In the genomic region with DNA sequence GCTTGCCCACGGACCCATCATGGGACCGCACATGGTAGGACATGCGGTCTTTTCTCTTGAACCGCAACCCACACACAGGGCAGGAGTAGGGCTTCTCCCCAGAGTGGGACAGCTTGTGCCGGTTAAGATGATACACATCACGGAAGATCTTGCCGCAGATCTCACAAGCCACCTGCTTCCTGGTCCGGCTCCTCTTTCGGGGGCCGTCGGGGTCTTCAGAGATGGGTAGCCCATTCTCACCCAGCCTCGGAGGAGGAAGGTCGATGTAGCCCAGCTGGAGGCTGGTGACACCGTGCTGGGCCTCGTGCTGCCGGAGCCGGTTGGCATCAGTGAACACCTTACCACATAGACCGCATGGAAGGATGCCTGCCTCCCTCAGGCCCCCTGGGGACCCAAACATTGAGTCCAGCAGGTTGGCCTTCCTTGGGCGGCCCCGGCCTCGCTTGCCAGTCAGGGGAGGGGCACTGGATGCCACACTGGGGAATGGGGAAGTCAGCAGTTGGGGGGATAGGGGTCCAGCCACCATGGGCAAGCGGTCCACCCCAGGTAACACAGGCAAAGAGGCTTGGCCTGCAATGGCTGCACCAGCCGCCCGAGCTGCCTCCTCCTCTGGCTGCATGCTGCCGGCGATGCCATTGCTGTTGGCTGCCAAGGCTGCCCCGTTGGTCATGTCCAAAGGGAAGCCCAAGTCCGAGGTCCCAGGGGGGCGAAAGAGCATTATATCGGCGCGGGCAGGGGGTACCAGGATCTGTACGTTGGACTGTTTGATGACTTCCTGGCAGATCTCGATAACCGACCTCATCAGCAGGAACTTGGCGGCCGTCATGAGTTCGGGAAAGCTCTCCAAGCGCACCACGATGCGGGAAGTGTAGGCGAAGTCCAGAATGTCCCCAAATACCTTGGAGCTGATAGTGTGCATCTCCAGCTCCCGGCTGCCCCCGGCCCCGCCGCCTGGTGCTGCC, we compare ENCODE assay signal across 8 cellular contexts. TPM values are rescaled to one million over a fixed set of nuclear protein-coding genes. Genes with fewer than 3 reads are reported as not detected.
DNase-seq lines count a peak whose midpoint lies in the region; ATAC-seq, FAIRE-seq and TF ChIP-seq lines count a peak whose summit lies in the region.

No MANE protein-coding gene starts in this region.

- no peak overlapping the region for H2AFZ ChIP-seq in HepG2 (ENCODE audit: low read length)

- intact Hi-C loops in HepG2 (cut with micrococcal nuclease; ENCODE audit: unreplicated experiment) = no loop called here

- peak in 1 of 2 experiments; percentile 14; a peak in 3 of 4 replicates for TF ChIP-seq POLR2A in HepG2 (IDR thresholded peaks at IDR 0.05; ENCODE audit: insufficient read depth in 1 of 2, low read depth in 2 of 2, low read length in 2 of 2)

- no peaks in the 10 kb centered on the region for H3K9me3 ChIP-seq in HepG2 (ENCODE audit: low read length)

- H3K27me3 ChIP-seq in HepG2 (ENCODE audit: control insufficient read depth in 1 of 2, insufficient read depth in 2 of 2, low read length in 2 of 2) = no peaks in the 10 kb centered on the region; a peak in 1 of 5 replicates

- TF ChIP-seq CTCF in cardiac fibroblast (IDR thresholded peaks at IDR 0.05; ENCODE audit: low read depth, low read length) (no peak), HepG2 (CRISPR knock-in tag; IDR thresholded peaks at IDR 0.05) (no peak)

- DNase-seq in GM18507 (ENCODE audit: extremely low spot score, insufficient read length, low read depth) = no peak
- DNase-seq in cardiac fibroblast (ENCODE audit: low read depth in 2 of 2) = peak; percentile 40 to 54
- DNase-seq in HepG2 (ENCODE audit: low spot score) = no peak
- DNase-seq in stimulated activated CD8-positive, alpha-beta memory T cell treated with anti-CD3 and anti-CD28 coated beads, Interleukin-4, amount 100 ng/mL, for 48 hours = peak; percentile 56
- DNase-seq in HuH-7.5 (ENCODE audit: low spot score) = no peak
- no peak for DNase-seq in amniotic stem cell (lab: John Stamatoyannopoulos, UW)

- peaks cover 54% of the 10 kb centered on the region for H4K20me1 ChIP-seq in HepG2 (ENCODE audit: insufficient read depth, low read length)

- CTCF ChIA-PET in HepG2 (lab: Yijun Ruan, JAX; ENCODE audit: low intra/inter-chr PET ratio, low total read pairs) = no interaction called here

- ATAC-seq in SK-N-SH treated with all-trans-retinoic acid at 6 μM for 48 hours (0 out of 3 replicates have a peak, but pooled peaks have one; percentile 4), HepG2 (no peak), GM18517 (IDR thresholded peaks at IDR 0.05; ENCODE audit: unreplicated experiment) (no peak)

- in situ Hi-C loops in HepG2 (cut with HindIII; ENCODE audit: extremely low pct_ligation_motif_present, low pct_unique_long_range_greater_than_20kb) = loop anchor here (5.0 kb wide), 1 partner anchor 53 kb away; a partner anchor contains a TSS

- TF ChIP-seq RAD21 in HepG2 (CRISPR knock-in tag; IDR thresholded peaks at IDR 0.05) = no peak

- TF ChIP-seq EP300 in HepG2 (IDR thresholded peaks at IDR 0.05; ENCODE audit: low read depth in 2 of 2, low read length in 2 of 2) (no peak), HepG2 (CRISPR knock-in tag; IDR thresholded peaks at IDR 0.05; ENCODE audit: borderline replicate concordance) (no peak)

- H3K4me1 ChIP-seq in HepG2 (ENCODE audit: insufficient read depth, low read length) = peaks cover 74% of the 10 kb centered on the region

- H3K9ac ChIP-seq in HepG2 (ENCODE audit: insufficient read depth, low read depth, low read length) = peak overlapping the region; percentile 73

- WGBS in HepG2 (ENCODE audit: low lambda C conversion rate) = 88% methylated on average over 33 of the region's 46 CpGs

- H3K36me3 ChIP-seq in HepG2 (replicated peaks in 1 of 2; ENCODE audit: control insufficient read depth in 1 of 2, insufficient read depth in 2 of 2, low read length in 2 of 2) = peaks cover 7 to 35% of the 10 kb centered on the region in 2 experiments

- H3K27ac ChIP-seq in HepG2 (ENCODE audit: extremely low read length, insufficient read depth, low read length) = peak overlapping the region; percentile 75

- FAIRE-seq in GM18507 (lab: Jason Lieb, UNC) (peak; percentile 46), HepG2 (lab: Jason Lieb, UNC) (no peak)

- peak overlapping the region; percentile 66 to 73 for H3K4me3 ChIP-seq in cardiac fibroblast (replicated peaks in 1 of 2; ENCODE audit: low read depth in 2 of 2, low read length in 2 of 2)
- H3K4me3 ChIP-seq in HepG2 (replicated peaks in 1 of 3; ENCODE audit: insufficient read depth in 1 of 3, low read depth in 2 of 3, low read length in 3 of 3) = peak overlapping the region; percentile 64 to 91 (median 85)

- POLR2A ChIA-PET in HepG2 (lab: Yijun Ruan, JAX) = interaction anchor here (0.7 to 1.0 kb wide), 2 partner anchors 55 to 60 kb away, joined by 3 to 6 read pairs; a partner anchor contains a TSS

- H3K4me2 ChIP-seq in HepG2 (ENCODE audit: low read depth, low read length) = peak overlapping the region; percentile 97

- no TSS peak for BruUV-seq in HepG2 (replicated peaks; lab: Mats Ljungman, UMichigan)

- peaks cover 63% of the 10 kb centered on the region for H3K79me2 ChIP-seq in HepG2 (ENCODE audit: insufficient read depth, low read length)

RNA-seq across cellular contexts. Expression of a gene that starts 1.5 kb away (rescaled TPM):
- 30.4 and 30.5 TPM in 2 replicates for total RNA-seq in HepG2 (2016; rRNA removed; fragmentation: Illumina TruSeq; extraction: Trizol)
- total RNA-seq in HepG2 (2016; cell fraction: cytosol; rRNA removed; fragmentation: Illumina TruSeq; extraction: Trizol; ENCODE audit: low read depth) = 6.2 and 6.9 TPM in 2 replicates
- 28.0 and 31.0 TPM in 2 replicates for total RNA-seq in HepG2 (2016; cell fraction: insoluble cytoplasmic fraction; rRNA removed; fragmentation: Illumina TruSeq; extraction: Trizol)
- 20.4 and 21.7 TPM in 2 replicates for total RNA-seq in HepG2 (2016; cell fraction: membrane; rRNA removed; fragmentation: Illumina TruSeq; extraction: Trizol)
- total RNA-seq in HepG2 (2016; cell fraction: nucleus; rRNA removed; fragmentation: Illumina TruSeq; extraction: Trizol) = 32.1 and 34.3 TPM in 2 replicates
- 24.9 and 26.6 TPM in 2 replicates for polyA plus RNA-seq in HepG2 (2011; rRNA removed)
- polyA plus RNA-seq in HepG2 (2011; cell fraction: cytosol; rRNA removed) = 16.9 and 18.6 TPM in 2 replicates
- 45.4 and 58.3 TPM in 2 replicates for polyA plus RNA-seq in HepG2 (2011; cell fraction: nucleus; rRNA removed)
- 25.7 and 29.3 TPM in 2 replicates for polyA plus RNA-seq in HepG2 (2012)
- 3.1 and 3.4 TPM in 2 replicates for polyA plus RNA-seq in HepG2 (2016; cell fraction: cytosol; fragmentation: Illumina TruSeq; extraction: Trizol; ENCODE audit: low read depth)
- 32.9 and 37.5 TPM in 2 replicates for polyA plus RNA-seq in HepG2 (2016; cell fraction: insoluble cytoplasmic fraction; fragmentation: Illumina TruSeq; extraction: Trizol; ENCODE audit: low read depth)
- polyA plus RNA-seq in HepG2 (2016; cell fraction: membrane; fragmentation: Illumina TruSeq; extraction: Trizol; ENCODE audit: low read depth) = 11.6 and 11.7 TPM in 2 replicates
- polyA plus RNA-seq in HepG2 (2016; cell fraction: nucleus; fragmentation: Illumina TruSeq; extraction: Trizol; ENCODE audit: insufficient read depth, low read depth) = 45.6 and 49.3 TPM in 2 replicates
- polyA minus RNA-seq in HepG2 (2011; rRNA and poly(A)+ RNA removed; ENCODE audit: low replicate concordance) = 47.7 and 108 TPM in 2 replicates
- polyA minus RNA-seq in HepG2 (2011; cell fraction: cytosol; rRNA and poly(A)+ RNA removed) = 27.9 and 30.8 TPM in 2 replicates
- 54.1 and 54.8 TPM in 2 replicates for polyA minus RNA-seq in HepG2 (2011; cell fraction: nucleus; rRNA and poly(A)+ RNA removed)

RNA-seq across cellular contexts. Expression of a gene that starts 52.4 kb away (rescaled TPM):
- 0.44 and 1.3 TPM in 2 replicates for total RNA-seq in HepG2 (2016; rRNA removed; fragmentation: Illumina TruSeq; extraction: Trizol)
- 0.26 and 0.30 TPM in 2 replicates for total RNA-seq in HepG2 (2016; cell fraction: cytosol; rRNA removed; fragmentation: Illumina TruSeq; extraction: Trizol; ENCODE audit: low read depth)
- total RNA-seq in HepG2 (2016; cell fraction: insoluble cytoplasmic fraction; rRNA removed; fragmentation: Illumina TruSeq; extraction: Trizol) = 0.49 and 1.3 TPM in 2 replicates
- total RNA-seq in HepG2 (2016; cell fraction: membrane; rRNA removed; fragmentation: Illumina TruSeq; extraction: Trizol) = 0.34 and 0.41 TPM in 2 replicates
- 1.5 and 2.0 TPM in 2 replicates for total RNA-seq in HepG2 (2016; cell fraction: nucleus; rRNA removed; fragmentation: Illumina TruSeq; extraction: Trizol)
- polyA plus RNA-seq in HepG2 (2011; rRNA removed) = 2.5 and 5.3 TPM in 2 replicates
- 2.4 and 5.0 TPM in 2 replicates for polyA plus RNA-seq in HepG2 (2011; cell fraction: cytosol; rRNA removed)
- polyA plus RNA-seq in HepG2 (2011; cell fraction: nucleus; rRNA removed) = 2.3 and 4.8 TPM in 2 replicates
- polyA plus RNA-seq in HepG2 (2012) = 4.8 and 7.6 TPM in 2 replicates
- polyA plus RNA-seq in HepG2 (2016; cell fraction: cytosol; fragmentation: Illumina TruSeq; extraction: Trizol; ENCODE audit: low read depth) = 0.06 and 0.11 TPM in 2 replicates
- 0.21 and 0.38 TPM in 2 replicates for polyA plus RNA-seq in HepG2 (2016; cell fraction: insoluble cytoplasmic fraction; fragmentation: Illumina TruSeq; extraction: Trizol; ENCODE audit: low read depth)
- 0.10 and 0.14 TPM in 2 replicates for polyA plus RNA-seq in HepG2 (2016; cell fraction: membrane; fragmentation: Illumina TruSeq; extraction: Trizol; ENCODE audit: low read depth)
- 1.7 and 2.4 TPM in 2 replicates for polyA plus RNA-seq in HepG2 (2016; cell fraction: nucleus; fragmentation: Illumina TruSeq; extraction: Trizol; ENCODE audit: insufficient read depth, low read depth)
- 2.1 and 3.8 TPM in 2 replicates for polyA minus RNA-seq in HepG2 (2011; rRNA and poly(A)+ RNA removed; ENCODE audit: low replicate concordance)
- polyA minus RNA-seq in HepG2 (2011; cell fraction: cytosol; rRNA and poly(A)+ RNA removed) = 2.0 and 4.0 TPM in 2 replicates
- 2.1 and 4.0 TPM in 2 replicates for polyA minus RNA-seq in HepG2 (2011; cell fraction: nucleus; rRNA and poly(A)+ RNA removed)

RNA-seq across cellular contexts. Expression of a gene that starts 54.8 kb away (rescaled TPM):
- 94.8 and 98.8 TPM in 2 replicates for total RNA-seq in HepG2 (2016; rRNA removed; fragmentation: Illumina TruSeq; extraction: Trizol)
- 58.6 and 75.0 TPM in 2 replicates for total RNA-seq in HepG2 (2016; cell fraction: cytosol; rRNA removed; fragmentation: Illumina TruSeq; extraction: Trizol; ENCODE audit: low read depth)
- total RNA-seq in HepG2 (2016; cell fraction: insoluble cytoplasmic fraction; rRNA removed; fragmentation: Illumina TruSeq; extraction: Trizol) = 87.5 and 109 TPM in 2 replicates
- 55.1 and 58.3 TPM in 2 replicates for total RNA-seq in HepG2 (2016; cell fraction: membrane; rRNA removed; fragmentation: Illumina TruSeq; extraction: Trizol)
- total RNA-seq in HepG2 (2016; cell fraction: nucleus; rRNA removed; fragmentation: Illumina TruSeq; extraction: Trizol) = 52.6 and 55.8 TPM in 2 replicates
- polyA plus RNA-seq in HepG2 (2011; rRNA removed) = 39.1 and 59.0 TPM in 2 replicates
- polyA plus RNA-seq in HepG2 (2011; cell fraction: cytosol; rRNA removed) = 41.9 and 50.0 TPM in 2 replicates
- polyA plus RNA-seq in HepG2 (2011; cell fraction: nucleus; rRNA removed) = 16.2 and 19.6 TPM in 2 replicates
- 50.6 and 61.7 TPM in 2 replicates for polyA plus RNA-seq in HepG2 (2012)
- 44.0 and 51.8 TPM in 2 replicates for polyA plus RNA-seq in HepG2 (2016; cell fraction: cytosol; fragmentation: Illumina TruSeq; extraction: Trizol; ENCODE audit: low read depth)
- 98.2 and 115 TPM in 2 replicates for polyA plus RNA-seq in HepG2 (2016; cell fraction: insoluble cytoplasmic fraction; fragmentation: Illumina TruSeq; extraction: Trizol; ENCODE audit: low read depth)
- polyA plus RNA-seq in HepG2 (2016; cell fraction: membrane; fragmentation: Illumina TruSeq; extraction: Trizol; ENCODE audit: low read depth) = 42.6 and 42.8 TPM in 2 replicates
- 76.3 and 79.7 TPM in 2 replicates for polyA plus RNA-seq in HepG2 (2016; cell fraction: nucleus; fragmentation: Illumina TruSeq; extraction: Trizol; ENCODE audit: insufficient read depth, low read depth)
- 28.2 and 51.0 TPM in 2 replicates for polyA minus RNA-seq in HepG2 (2011; rRNA and poly(A)+ RNA removed; ENCODE audit: low replicate concordance)
- 38.0 and 41.7 TPM in 2 replicates for polyA minus RNA-seq in HepG2 (2011; cell fraction: cytosol; rRNA and poly(A)+ RNA removed)
- polyA minus RNA-seq in HepG2 (2011; cell fraction: nucleus; rRNA and poly(A)+ RNA removed) = 37.7 and 41.8 TPM in 2 replicates

Comparison
In these comparisons a context has a peak if more than half of its experiments do, and no peak if none do; other contexts are left out.
1. DNase-seq: peak in cardiac fibroblast (2 of 2) and stimulated activated CD8-positive, alpha-beta memory T cell treated with anti-CD3 and anti-CD28 coated beads, Interleukin-4, amount 100 ng/mL, for 48 hours (single experiment); none in GM18507 (single experiment), HepG2 (single experiment), HuH-7.5 (single experiment) and amniotic stem cell (single experiment).